In genomic region chr6:34144581-34145160, GRCh38 we compare ENCODE assay signal across 9 cellular contexts.
DNase-seq lines count a peak whose midpoint lies in the region; TF ChIP-seq lines count a peak whose summit lies in the region.
"Had no signal": no experiment of that assay in that cellular context is flagged by ENCODE, and none has a peak within 500 bp of the region (broad histone marks: within the 10 kb centered on the region; RNA-seq: fewer than 3 reads in every experiment).

No MANE protein-coding gene starts in this region.

- H3K9ac ChIP-seq in HUES48 (ENCODE audit: low read depth, low read length): no peak overlapping the region

- H3K4me1 ChIP-seq in HUES48 (ENCODE audit: control insufficient read depth, insufficient read depth, low read length) (peaks cover 47% of the 10 kb centered on the region), neuron (ENCODE audit: insufficient read depth, low read length) (peaks cover 13% of the 10 kb centered on the region)

- H3K27me3 ChIP-seq in HUES48 (ENCODE audit: control insufficient read depth, insufficient read depth, low read length): peaks cover 38% of the 10 kb centered on the region
- peaks cover 92% of the 10 kb centered on the region for H3K27me3 ChIP-seq in neuron (ENCODE audit: insufficient read depth, low read length)

- H2AFZ ChIP-seq in neuron (ENCODE audit: low read depth, low read length): peak overlapping the region; percentile 59

- peak overlapping the region; percentile 3 for H3K4me3 ChIP-seq in AG09309 (ENCODE audit: control insufficient read depth, low read depth, low read length)
- peak overlapping the region; percentile 77 for H3K4me3 ChIP-seq in HUES48 (ENCODE audit: low read depth, low read length)
- peak overlapping the region; percentile 22 for H3K4me3 ChIP-seq in choroid plexus epithelial cell (ENCODE audit: low read depth, low read length)
- H3K4me3 ChIP-seq in neuron (ENCODE audit: low read length): peak overlapping the region; percentile 25

- no peak for DNase-seq in AG09309 (ENCODE audit: low read depth)
- DNase-seq in choroid plexus epithelial cell (ENCODE audit: low read depth): no peak
- no peak for DNase-seq in T-helper 9 cell
- DNase-seq in SIG-M5 treated with dmso at 0.1 percent for 504 hours (lab: John Stamatoyannopoulos, UW; ENCODE audit: unreplicated experiment): no peak
- DNase-seq in middle frontal gyrus (ENCODE audit: extremely low spot score, low spot score): no peak
- no peak for DNase-seq in stimulated activated naive CD4-positive, alpha-beta T cell treated with Interleukin-2 at 50 U/mL for 16 hours (lab: John Stamatoyannopoulos, UW)
- DNase-seq: GF-D8 had no signal

- no peak for TF ChIP-seq CTCF in AG09309 (IDR thresholded peaks at IDR 0.05; ENCODE audit: control insufficient read depth, insufficient read depth, low read depth, low read length, missing control alignments)
- TF ChIP-seq CTCF in choroid plexus epithelial cell (conservative IDR thresholded peaks at IDR 0.05; ENCODE audit: low read depth, low read length): no peak

- H3K27ac ChIP-seq in HUES48 (ENCODE audit: low read depth, low read length): no peak overlapping the region

- H3K36me3 ChIP-seq in HUES48 (ENCODE audit: control insufficient read depth, insufficient read depth, low read length): no peaks in the 10 kb centered on the region
- H3K36me3 ChIP-seq in neuron (ENCODE audit: insufficient read depth, low read length): no peaks in the 10 kb centered on the region

- H3K9me3 ChIP-seq in HUES48 (ENCODE audit: control insufficient read depth, insufficient read depth, low read length): no peaks in the 10 kb centered on the region
- no peaks in the 10 kb centered on the region for H3K9me3 ChIP-seq in neuron (ENCODE audit: low read length)

Comparison
In these comparisons a context has a peak if more than half of its experiments do, and no peak if none do; other contexts are left out.
1. H3K4me3 ChIP-seq: peak in every context shown above with its lines; median percentile 77 in HUES48; 25 in neuron; 22 in choroid plexus epithelial cell; 3 in AG09309.